In the genomic region with DNA sequence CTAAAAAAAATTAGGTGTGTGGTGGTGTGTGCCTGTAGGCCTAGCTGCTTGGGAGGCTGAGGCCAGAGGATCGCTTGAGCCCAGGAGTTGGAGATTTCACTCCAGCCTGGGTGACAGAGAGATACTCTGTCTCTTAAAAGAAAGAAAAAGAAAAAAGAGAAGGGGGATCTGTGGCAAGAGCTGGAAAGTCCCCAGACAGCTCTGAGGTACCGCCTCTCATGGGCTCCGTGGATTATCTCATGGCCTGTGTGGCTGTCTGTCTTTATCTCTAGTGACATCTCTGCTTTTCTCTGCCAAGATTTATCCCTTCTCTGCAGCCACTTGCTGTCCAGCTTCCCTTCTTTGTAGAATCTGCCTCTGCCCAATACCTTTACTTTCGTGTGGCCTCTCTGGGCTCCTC, we compare ENCODE assay signal across 10 cellular contexts. TPM values are rescaled to one million over a fixed set of nuclear protein-coding genes. Genes with fewer than 3 reads are reported as not detected.
DNase-seq lines count a peak whose midpoint lies in the region; ATAC-seq and TF ChIP-seq lines count a peak whose summit lies in the region.
"Had no signal": no experiment of that assay in that cellular context is flagged by ENCODE, and none has a peak within 500 bp of the region (broad histone marks: within the 10 kb centered on the region; RNA-seq: fewer than 3 reads in every experiment).

No MANE protein-coding gene starts in this region.

- in situ Hi-C loops in transverse colon (cut with MboI; ENCODE audit: low pct_ligation_motif_present in 1 of 4, low pct_unique_long_range_greater_than_20kb in 1 of 4, low sequenced_read_pairs in 3 of 4) = no loop called here

- H3K4me1 ChIP-seq in Caco-2 = peaks cover 14% of the 10 kb centered on the region; the same call in 1 of the 2 replicates
- H3K4me1 ChIP-seq in transverse colon = peaks cover 0 to 23% (median 18%) of the 10 kb centered on the region in 4 donors

- intact Hi-C loops in Caco-2 (cut with micrococcal nuclease; ENCODE audit: unreplicated experiment) (no loop called here), transverse colon (cut with DNase I; ENCODE audit: low total_unique reads) (no loop called here)

- TF ChIP-seq EP300 in transverse colon (IDR thresholded peaks at IDR 0.05; ENCODE audit: low read depth) = no peak

- 76 to 80% methylated on average over 4 of the region's 4 CpGs for WGBS in transverse colon (ENCODE audit: low coverage in 1 of 2), 2 donors

- POLR2A ChIA-PET in Caco-2 (lab: Charles Lee) = no interaction called here

- ATAC-seq in GM18909 (IDR thresholded peaks at IDR 0.05; ENCODE audit: poor library complexity, unreplicated experiment) = peak; percentile 46

- no TSS peak for BruUV-seq in Caco-2 (replicated peaks; lab: Mats Ljungman, UMichigan)

- H3K27ac ChIP-seq in VCaP (peak overlapping the region; percentile 29; the same call in 1 of the 2 replicates), transverse colon (no peak overlapping the region)

- H3K27ac Mint-ChIP-seq in Caco-2 (ENCODE audit: unreplicated experiment) (peak overlapping the region; percentile 29), mesothelial cell of epicardium (peak overlapping the region; percentile 19), glutamatergic neuron (ENCODE audit: unreplicated experiment) (no peak overlapping the region)

- TF ChIP-seq POLR2A in transverse colon (IDR thresholded peaks at IDR 0.05) = no peak

- no peak for DNase-seq in Caco-2
- DNase-seq in mesothelial cell of epicardium (ENCODE audit: low spot score in 2 of 2, unreplicated experiment in 2 of 2) = no peak
- no peak for DNase-seq in HuH-7.5 (ENCODE audit: low spot score)
- DNase-seq in glutamatergic neuron = no peak
- DNase-seq in transverse colon = no peak
- DNase-seq: NCI-H1694 treated with DMSO at 0.1 percent for 48 hours, NCI-H69, SHP77 treated with DMSO at 0.1 percent for 48 hours had no signal

- H3K9me3 Mint-ChIP-seq in Caco-2 (ENCODE audit: unreplicated experiment) (no peaks in the 10 kb centered on the region), mesothelial cell of epicardium (no peaks in the 10 kb centered on the region), glutamatergic neuron (ENCODE audit: unreplicated experiment) (no peaks in the 10 kb centered on the region)

- peaks cover 11% of the 10 kb centered on the region for H3K4me1 Mint-ChIP-seq in Caco-2 (ENCODE audit: low read depth, unreplicated experiment)
- peaks cover 31% of the 10 kb centered on the region for H3K4me1 Mint-ChIP-seq in mesothelial cell of epicardium
- no peaks in the 10 kb centered on the region for H3K4me1 Mint-ChIP-seq in glutamatergic neuron (ENCODE audit: low read depth, unreplicated experiment)

- H3K9me3 ChIP-seq in Caco-2 (no peaks in the 10 kb centered on the region), transverse colon (no peaks in the 10 kb centered on the region)

- H3K4me3 Mint-ChIP-seq in Caco-2 (ENCODE audit: unreplicated experiment) (no peak overlapping the region), mesothelial cell of epicardium (no peak overlapping the region), glutamatergic neuron (ENCODE audit: unreplicated experiment) (no peak overlapping the region)

- H3K36me3 Mint-ChIP-seq in Caco-2 (ENCODE audit: insufficient read depth, unreplicated experiment) (peaks cover 10% of the 10 kb centered on the region), mesothelial cell of epicardium (peaks cover 13% of the 10 kb centered on the region), glutamatergic neuron (ENCODE audit: unreplicated experiment) (peaks cover 6% of the 10 kb centered on the region)

- H3K36me3 ChIP-seq in Caco-2 (ENCODE audit: control insufficient read depth, insufficient read depth, low read length) (no peaks in the 10 kb centered on the region), transverse colon (no peaks in the 10 kb centered on the region)

- H3K27me3 Mint-ChIP-seq in Caco-2 (ENCODE audit: insufficient read depth, unreplicated experiment) = no peaks in the 10 kb centered on the region
- H3K27me3 Mint-ChIP-seq in mesothelial cell of epicardium (ENCODE audit: low read depth) = no peaks in the 10 kb centered on the region
- no peaks in the 10 kb centered on the region for H3K27me3 Mint-ChIP-seq in glutamatergic neuron (ENCODE audit: unreplicated experiment)

- TF ChIP-seq CTCF in Caco-2 (IDR thresholded peaks at IDR 0.05; ENCODE audit: insufficient read depth in 1 of 2, low read depth in 1 of 2, low read length in 1 of 2, severe bottlenecking in 1 of 2, unreplicated experiment in 1 of 2) (no peak), VCaP (conservative IDR thresholded peaks at IDR 0.05) (no peak), mesothelial cell of epicardium (IDR thresholded peaks at IDR 0.05; ENCODE audit: unreplicated experiment) (no peak), glutamatergic neuron (IDR thresholded peaks at IDR 0.05; ENCODE audit: partially characterized antibody, unreplicated experiment) (no peak), transverse colon (IDR thresholded peaks at IDR 0.05) (no peak)

- CTCF ChIA-PET in Caco-2 (lab: Charles Lee) = no interaction called here

- H3K27me3 ChIP-seq in Caco-2 (replicated peaks; ENCODE audit: control insufficient read depth, insufficient read depth, low read length) (no peaks in the 10 kb centered on the region), transverse colon (no peaks in the 10 kb centered on the region)

- H3K4me3 ChIP-seq in Caco-2 (ENCODE audit: low read depth, low read length) = no peak overlapping the region
- H3K4me3 ChIP-seq in transverse colon = no peak overlapping the region

RNA-seq across cellular contexts. Expression of a gene that starts 5.7 kb away (rescaled TPM):
- 70.9 and 73.8 TPM in 2 replicates for total RNA-seq in Caco-2 (2022)
- total RNA-seq in mesothelial cell of epicardium = 53.6 TPM in 3 replicates
- 30.9 TPM for total RNA-seq in glutamatergic neuron (ENCODE audit: unreplicated experiment)
- total RNA-seq in transverse colon = 10 to 100 TPM; 20.3 to 46.4 (median 38.8) TPM

RNA-seq across cellular contexts. Expression of a gene that starts 5.8 kb away (rescaled TPM):
- 68.4 and 71.3 TPM in 2 replicates for total RNA-seq in Caco-2 (2022)
- total RNA-seq in mesothelial cell of epicardium = 63.7 to 74.5 TPM (median 64.8 TPM) in 3 replicates
- total RNA-seq in glutamatergic neuron (ENCODE audit: unreplicated experiment) = 52.4 TPM
- 100 to 1,000 TPM; 142 to 258 (median 170) TPM for total RNA-seq in transverse colon

RNA-seq across cellular contexts. Expression of a gene that starts 44.4 kb away (rescaled TPM):
- 1.1 TPM in 1 of 2 replicates, not detected in the other for total RNA-seq in Caco-2 (2022)
- total RNA-seq in mesothelial cell of epicardium = 0.60 to 1.2 TPM (median 0.66 TPM) in 3 replicates
- not detected for total RNA-seq in glutamatergic neuron (ENCODE audit: unreplicated experiment)
- total RNA-seq in transverse colon = 10 to 100 TPM in 3 of 4 donors, 1 to 10 TPM in 1; 6.0 to 70.7 (median 16.4) TPM
